Comparison of ENCODE assay signal across 10 cellular contexts in the genomic region with DNA sequence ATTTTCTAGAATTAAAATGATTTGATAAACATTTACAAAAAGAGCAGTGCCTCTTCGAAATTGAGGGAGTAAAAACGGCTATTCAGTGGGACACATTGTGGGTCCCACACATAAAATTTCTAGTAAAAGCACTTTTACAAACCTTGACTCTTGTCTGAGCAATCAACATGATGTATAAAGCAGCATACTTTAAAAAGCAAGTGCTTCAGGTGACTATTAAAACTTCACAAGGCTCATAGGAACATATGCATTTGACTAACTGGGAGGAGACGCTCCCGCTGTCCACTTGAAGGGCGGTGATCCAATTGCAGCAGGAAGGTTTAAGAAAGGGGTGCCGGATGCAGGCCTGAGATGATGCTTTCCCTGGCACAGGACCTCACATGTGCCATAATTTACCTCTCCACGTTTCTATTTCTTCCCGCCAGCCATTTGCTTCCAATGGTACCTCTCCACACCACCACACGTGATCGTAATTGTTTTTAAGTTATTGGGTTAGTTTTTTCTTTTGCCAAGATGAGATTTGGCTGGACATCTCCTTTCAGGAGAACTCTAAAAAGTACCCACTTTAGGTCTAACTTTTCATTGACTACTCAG. TPM values are rescaled to one million over a fixed set of nuclear protein-coding genes. Genes with fewer than 3 reads are reported as not detected.
A peak's percentile ranks its signal among the peaks of the same experiment; 100 is the strongest.
DNase-seq lines count a peak whose midpoint lies in the region; ATAC-seq and TF ChIP-seq lines count a peak whose summit lies in the region.
"Had no signal": no experiment of that assay in that cellular context is flagged by ENCODE, and none has a peak within 500 bp of the region (broad histone marks: within the 10 kb centered on the region; RNA-seq: fewer than 3 reads in every experiment).

No MANE protein-coding gene starts in this region.

- H3K9ac ChIP-seq in HUES6 (ENCODE audit: low read length) (no peak overlapping the region), neural cell (ENCODE audit: low read length) (no peak overlapping the region)

- no peaks in the 10 kb centered on the region for H3F3A ChIP-seq in neural cell (ENCODE audit: insufficient read depth, low read length, poor library complexity, severe bottlenecking)

- no peak for TF ChIP-seq RAD21 in neural cell (conservative IDR thresholded peaks at IDR 0.05)

- no peaks in the 10 kb centered on the region for H3K36me3 ChIP-seq in HUES6 (ENCODE audit: control insufficient read depth, insufficient read depth, low read length)
- H3K36me3 ChIP-seq in neural cell (ENCODE audit: insufficient read depth, low read length) = no peaks in the 10 kb centered on the region
- H3K36me3 ChIP-seq: neutrophil had no signal

- H3K4me3 ChIP-seq in HUES6 (ENCODE audit: low read depth, low read length) (peak overlapping the region; percentile 93), neural cell (ENCODE audit: low read length) (peak overlapping the region; percentile 83)

- no peaks in the 10 kb centered on the region for H3K9me2 ChIP-seq in neural cell (ENCODE audit: insufficient read depth, low read length)

- peak; percentile 34 for DNase-seq in COR-L47 (lab: John Stamatoyannopoulos, UW)
- DNase-seq in cerebellum (ENCODE audit: low spot score) = peak; percentile 45
- no peak for DNase-seq in dedifferentiated amniotic fluid mesenchymal stem cell (ENCODE audit: extremely low spot score)
- no peak for DNase-seq in stimulated activated CD4-positive, alpha-beta T cell treated with anti-CD3 and anti-CD28 coated beads, Interleukin-15, amount 100 ng/mL, for 24 hours
- no peak for DNase-seq in SIG-M5 (lab: John Stamatoyannopoulos, UW)
- DNase-seq: stimulated activated naive CD4-positive, alpha-beta T cell treated with Interleukin-2 at 50 U/mL for 16 hours had no signal

- peaks cover 46% of the 10 kb centered on the region for H3K27me3 ChIP-seq in HUES6 (ENCODE audit: control insufficient read depth, insufficient read depth, low read length)
- H3K27me3 ChIP-seq in neural cell (ENCODE audit: insufficient read depth, low read depth, low read length) = peaks cover 51% of the 10 kb centered on the region

- H3K4me1 ChIP-seq in HUES6 (ENCODE audit: control insufficient read depth, insufficient read depth, low read length) = peaks cover 25% of the 10 kb centered on the region

- H3K27ac ChIP-seq in HUES6 (ENCODE audit: low read depth, low read length) (no peak overlapping the region), neural cell (ENCODE audit: low read length) (no peak overlapping the region)
- H3K27ac ChIP-seq: neutrophil had no signal

- H4K20me1 ChIP-seq in neural cell (ENCODE audit: insufficient read depth) = no peaks in the 10 kb centered on the region

- peak overlapping the region; percentile 23 for H3K4me2 ChIP-seq in neural cell (ENCODE audit: low read length)

- TF ChIP-seq EP300 in neural cell (conservative IDR thresholded peaks at IDR 0.05; ENCODE audit: poor library complexity, severe bottlenecking) = no peak

- H3K9me3 ChIP-seq in HUES6 (ENCODE audit: control insufficient read depth, insufficient read depth, low read depth, low read length) = no peaks in the 10 kb centered on the region
- no peaks in the 10 kb centered on the region for H3K9me3 ChIP-seq in neural cell (ENCODE audit: low read length)
- H3K9me3 ChIP-seq: neutrophil had no signal

- H2AFZ ChIP-seq in neural cell (ENCODE audit: low read depth, low read length) = no peak overlapping the region

- TF ChIP-seq CTCF in neural cell (IDR thresholded peaks at IDR 0.05; ENCODE audit: poor library complexity, severe bottlenecking) = no peak

- H3K79me2 ChIP-seq in neural cell (replicated peaks; ENCODE audit: insufficient read depth, low read length) = no peaks in the 10 kb centered on the region

- no peak for ATAC-seq in GM21367 (IDR thresholded peaks at IDR 0.05; ENCODE audit: unreplicated experiment)

TF ChIP-seq in neural cell, 6 proteins besides CTCF, POLR2A, EP300 and RAD21:
- TF ChIP-seq EZH2 (IDR thresholded peaks at IDR 0.05; ENCODE audit: borderline replicate concordance, insufficient read depth, low read length, poor library complexity, severe bottlenecking) (no peak), SMC3 (conservative IDR thresholded peaks at IDR 0.05; ENCODE audit: poor library complexity) (no peak), POLR2AphosphoS5 (IDR thresholded peaks at IDR 0.05) (no peak), TAF1 (IDR thresholded peaks at IDR 0.05; ENCODE audit: low read depth) (no peak), MXI1 (conservative IDR thresholded peaks at IDR 0.05; ENCODE audit: poor library complexity, severe bottlenecking) (peak; percentile 17)
- TF ChIP-seq, protein P1, sequence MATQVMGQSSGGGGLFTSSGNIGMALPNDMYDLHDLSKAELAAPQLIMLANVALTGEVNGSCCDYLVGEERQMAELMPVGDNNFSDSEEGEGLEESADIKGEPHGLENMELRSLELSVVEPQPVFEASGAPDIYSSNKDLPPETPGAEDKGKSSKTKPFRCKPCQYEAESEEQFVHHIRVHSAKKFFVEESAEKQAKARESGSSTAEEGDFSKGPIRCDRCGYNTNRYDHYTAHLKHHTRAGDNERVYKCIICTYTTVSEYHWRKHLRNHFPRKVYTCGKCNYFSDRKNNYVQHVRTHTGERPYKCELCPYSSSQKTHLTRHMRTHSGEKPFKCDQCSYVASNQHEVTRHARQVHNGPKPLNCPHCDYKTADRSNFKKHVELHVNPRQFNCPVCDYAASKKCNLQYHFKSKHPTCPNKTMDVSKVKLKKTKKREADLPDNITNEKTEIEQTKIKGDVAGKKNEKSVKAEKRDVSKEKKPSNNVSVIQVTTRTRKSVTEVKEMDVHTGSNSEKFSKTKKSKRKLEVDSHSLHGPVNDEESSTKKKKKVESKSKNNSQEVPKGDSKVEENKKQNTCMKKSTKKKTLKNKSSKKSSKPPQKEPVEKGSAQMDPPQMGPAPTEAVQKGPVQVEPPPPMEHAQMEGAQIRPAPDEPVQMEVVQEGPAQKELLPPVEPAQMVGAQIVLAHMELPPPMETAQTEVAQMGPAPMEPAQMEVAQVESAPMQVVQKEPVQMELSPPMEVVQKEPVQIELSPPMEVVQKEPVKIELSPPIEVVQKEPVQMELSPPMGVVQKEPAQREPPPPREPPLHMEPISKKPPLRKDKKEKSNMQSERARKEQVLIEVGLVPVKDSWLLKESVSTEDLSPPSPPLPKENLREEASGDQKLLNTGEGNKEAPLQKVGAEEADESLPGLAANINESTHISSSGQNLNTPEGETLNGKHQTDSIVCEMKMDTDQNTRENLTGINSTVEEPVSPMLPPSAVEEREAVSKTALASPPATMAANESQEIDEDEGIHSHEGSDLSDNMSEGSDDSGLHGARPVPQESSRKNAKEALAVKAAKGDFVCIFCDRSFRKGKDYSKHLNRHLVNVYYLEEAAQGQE (IDR thresholded peaks at IDR 0.05; ENCODE audit: borderline replicate concordance) = no peak

RNA-seq across cellular contexts. Expression of a gene that starts 1.8 kb away (rescaled TPM):
- total RNA-seq in cerebellum = 49.6 TPM
- polyA plus RNA-seq in neural cell = 1.1 and 1.9 TPM in 2 replicates
- polyA minus RNA-seq in neural cell = 4.6 and 6.0 TPM in 2 replicates

Comparison
In these comparisons a context has a peak if more than half of its experiments do, and no peak if none do; other contexts are left out.
1. DNase-seq: peak in COR-L47 (single experiment) and cerebellum (single experiment); none in dedifferentiated amniotic fluid mesenchymal stem cell (single experiment), stimulated activated CD4-positive, alpha-beta T cell treated with anti-CD3 and anti-CD28 coated beads, Interleukin-15, amount 100 ng/mL, for 24 hours (single experiment) and SIG-M5 (single experiment).